ENCODE assay signal across 23 cellular contexts in genomic region chr21:42545317-42545716, GRCh38. TPM values are rescaled to one million over a fixed set of nuclear protein-coding genes. Genes with fewer than 3 reads are reported as not detected.
DNase-seq lines count a peak whose midpoint lies in the region; ATAC-seq, FAIRE-seq and TF ChIP-seq lines count a peak whose summit lies in the region.
"Had no signal": no experiment of that assay in that cellular context is flagged by ENCODE, and none has a peak within 500 bp of the region (broad histone marks: within the 10 kb centered on the region; RNA-seq: fewer than 3 reads in every experiment).

No MANE protein-coding gene starts in this region.

- H2AFZ ChIP-seq in K562 (ENCODE audit: low read depth, low read length), result peak overlapping the region; percentile 85

- H3K4me2 ChIP-seq in K562 (ENCODE audit: insufficient read depth, low read length), result peak overlapping the region; percentile 63
- H3K4me2 ChIP-seq: A549 had no signal

- CTCF ChIA-PET in K562 (lab: Yijun Ruan, JAX; ENCODE audit: low intra/inter-chr PET ratio), result no interaction called here
- CTCF ChIA-PET in activated CD4-positive, alpha-beta memory T cell treated with anti-CD3 and anti-CD28 coated beads for 36 hours (lab: Charles Lee), result no interaction called here

- H3K4me3 ChIP-seq in K562, result no peak overlapping the region
- H3K4me3 ChIP-seq: A549 had no signal

- peak overlapping the region; percentile 45 for H3K27ac Mint-ChIP-seq in activated naive CD8-positive, alpha-beta T cell treated with anti-CD3 and anti-CD28 coated beads, Interleukin-2, amount 10 ng/mL, durations not matched to agents 7 days and 5 days
- H3K27ac Mint-ChIP-seq in activated naive CD8-positive, alpha-beta T cell treated with anti-CD3 and anti-CD28 coated beads for 36 hours, result no peak overlapping the region
- H3K27ac Mint-ChIP-seq in activated CD4-positive, alpha-beta memory T cell treated with anti-CD3 and anti-CD28 coated beads for 36 hours, result no peak overlapping the region
- H3K27ac Mint-ChIP-seq: CD8-positive, alpha-beta T cell had no signal

- peaks cover 9% of the 10 kb centered on the region for H3K4me1 Mint-ChIP-seq in activated naive CD8-positive, alpha-beta T cell treated with anti-CD3 and anti-CD28 coated beads, Interleukin-2, amount 10 ng/mL, durations not matched to agents 7 days and 5 days
- H3K4me1 Mint-ChIP-seq in activated naive CD8-positive, alpha-beta T cell treated with anti-CD3 and anti-CD28 coated beads for 36 hours, result no peaks in the 10 kb centered on the region
- peaks cover 12% of the 10 kb centered on the region for H3K4me1 Mint-ChIP-seq in activated CD4-positive, alpha-beta memory T cell treated with anti-CD3 and anti-CD28 coated beads for 36 hours (ENCODE audit: low read depth)

- intact Hi-C loops in K562 (cut with micrococcal nuclease) (no loop called here), posterior vena cava (cut with DNase I) (no loop called here), left ventricle myocardium superior (cut with micrococcal nuclease) (no loop called here)
- intact Hi-C loops in activated CD4-positive, alpha-beta memory T cell treated with anti-CD3 and anti-CD28 coated beads for 36 hours (cut with micrococcal nuclease), result no loop called here

- no peaks in the 10 kb centered on the region for H3K9me3 ChIP-seq in K562 (replicated peaks; ENCODE audit: control insufficient read depth, insufficient read depth, low read depth, low read length)
- H3K9me3 ChIP-seq: A549 had no signal

- peak overlapping the region; percentile 44 to 57; a peak in 2 of 4 replicates for H3K9ac ChIP-seq in K562 (ENCODE audit: insufficient read depth in 1 of 2, low read depth in 2 of 2, low read length in 2 of 2)

- BruUV-seq in K562 (replicated peaks; lab: Mats Ljungman, UMichigan), result no TSS peak

- no peak overlapping the region for H3K4me3 Mint-ChIP-seq in activated naive CD8-positive, alpha-beta T cell treated with anti-CD3 and anti-CD28 coated beads, Interleukin-2, amount 10 ng/mL, durations not matched to agents 7 days and 5 days
- H3K4me3 Mint-ChIP-seq in activated naive CD8-positive, alpha-beta T cell treated with anti-CD3 and anti-CD28 coated beads for 36 hours, result no peak overlapping the region
- no peak overlapping the region for H3K4me3 Mint-ChIP-seq in activated CD4-positive, alpha-beta memory T cell treated with anti-CD3 and anti-CD28 coated beads for 36 hours
- H3K4me3 Mint-ChIP-seq: CD8-positive, alpha-beta T cell; H9 had no signal

- no peak for TF ChIP-seq RAD21 in K562 (CRISPR knock-in tag; conservative IDR thresholded peaks at IDR 0.05 in 1 of 2, IDR thresholded peaks at IDR 0.05 in 1 of 2)

- H3K27me3 ChIP-seq in K562 (ENCODE audit: control insufficient read depth in 2 of 2, insufficient read depth in 2 of 2, low read length in 2 of 2), result no peaks in the 10 kb centered on the region

- in situ Hi-C loops in K562 (cut with MboI), result no loop called here

- no peaks in the 10 kb centered on the region for H3K27me3 Mint-ChIP-seq in activated naive CD8-positive, alpha-beta T cell treated with anti-CD3 and anti-CD28 coated beads, Interleukin-2, amount 10 ng/mL, durations not matched to agents 7 days and 5 days
- H3K27me3 Mint-ChIP-seq in activated naive CD8-positive, alpha-beta T cell treated with anti-CD3 and anti-CD28 coated beads for 36 hours, result no peaks in the 10 kb centered on the region
- no peaks in the 10 kb centered on the region for H3K27me3 Mint-ChIP-seq in activated CD4-positive, alpha-beta memory T cell treated with anti-CD3 and anti-CD28 coated beads for 36 hours

- H3K79me2 ChIP-seq in K562 (ENCODE audit: control insufficient read depth, insufficient read depth, low read length), result no peaks in the 10 kb centered on the region

- WGBS in K562 (ENCODE audit: insufficient coverage, low coverage, missing lambda C conversion rate), result 67% methylated on average over 4 of the region's 4 CpGs

- ATAC-seq in activated naive CD8-positive, alpha-beta T cell treated with anti-CD3 and anti-CD28 coated beads, Interleukin-2, amount 10 ng/mL, durations not matched to agents 7 days and 5 days (ENCODE audit: low read depth), result peak; percentile 42
- ATAC-seq in K562 (no peak), left ventricle myocardium superior (no peak), GM18868 (IDR thresholded peaks at IDR 0.05; ENCODE audit: unreplicated experiment) (no peak)
- ATAC-seq: A549; CD8-positive, alpha-beta T cell; HepG2; PC-3 had no signal

- peaks cover 20% of the 10 kb centered on the region for H3K36me3 Mint-ChIP-seq in activated naive CD8-positive, alpha-beta T cell treated with anti-CD3 and anti-CD28 coated beads, Interleukin-2, amount 10 ng/mL, durations not matched to agents 7 days and 5 days
- H3K36me3 Mint-ChIP-seq in activated naive CD8-positive, alpha-beta T cell treated with anti-CD3 and anti-CD28 coated beads for 36 hours, result peaks cover 14% of the 10 kb centered on the region
- H3K36me3 Mint-ChIP-seq in activated CD4-positive, alpha-beta memory T cell treated with anti-CD3 and anti-CD28 coated beads for 36 hours, result peaks cover 53% of the 10 kb centered on the region

- H4K20me1 ChIP-seq in K562 (replicated peaks; ENCODE audit: control insufficient read depth, insufficient read depth, low read length), result no peaks in the 10 kb centered on the region

- H3K4me1 ChIP-seq in K562 (replicated peaks in 1 of 2; ENCODE audit: control insufficient read depth in 2 of 2, insufficient read depth in 2 of 2, low read length in 2 of 2), result peaks cover 49 to 64% of the 10 kb centered on the region in 2 experiments
- H3K4me1 ChIP-seq: A549 had no signal

- TF ChIP-seq POLR2A in K562 (conservative IDR thresholded peaks at IDR 0.05), result no peak

- H3K27ac ChIP-seq in K562 (ENCODE audit: extremely low read depth, low read depth, low read length), result peak overlapping the region; percentile 40; the same call in 2 of the 3 replicates
- H3K27ac ChIP-seq: A549 had no signal

- peak; percentile 57 for FAIRE-seq in K562 (lab: Jason Lieb, UNC)
- FAIRE-seq: A549, GM12892, GM18507, HepG2 had no signal

- H3K9me3 Mint-ChIP-seq in activated naive CD8-positive, alpha-beta T cell treated with anti-CD3 and anti-CD28 coated beads, Interleukin-2, amount 10 ng/mL, durations not matched to agents 7 days and 5 days, result no peaks in the 10 kb centered on the region
- H3K9me3 Mint-ChIP-seq in activated naive CD8-positive, alpha-beta T cell treated with anti-CD3 and anti-CD28 coated beads for 36 hours, result no peaks in the 10 kb centered on the region
- no peaks in the 10 kb centered on the region for H3K9me3 Mint-ChIP-seq in activated CD4-positive, alpha-beta memory T cell treated with anti-CD3 and anti-CD28 coated beads for 36 hours
- H3K9me3 Mint-ChIP-seq: CD8-positive, alpha-beta T cell; H9 had no signal

- peaks cover 2% of the 10 kb centered on the region for H3K9me1 ChIP-seq in K562 (ENCODE audit: control insufficient read depth, insufficient read depth, low read length)

- no peaks in the 10 kb centered on the region for H3K36me3 ChIP-seq in K562 (ENCODE audit: control insufficient read depth, insufficient read depth, low read length)

- TF ChIP-seq CTCF in K562 (IDR thresholded peaks at IDR 0.05 in 2 of 3, conservative IDR thresholded peaks at IDR 0.05 in 1 of 3; ENCODE audit: insufficient read depth in 2 of 3, low read depth in 1 of 3, low read length in 3 of 3), result no peak

- no peak for TF ChIP-seq EP300 in K562 (IDR thresholded peaks at IDR 0.05; ENCODE audit: low read length)

- DNase-seq in activated naive CD8-positive, alpha-beta T cell treated with anti-CD3 and anti-CD28 coated beads, Interleukin-2, amount 10 ng/mL, durations not matched to agents 7 days and 5 days, result no peak
- DNase-seq in activated naive CD8-positive, alpha-beta T cell treated with anti-CD3 and anti-CD28 coated beads for 36 hours, result no peak
- DNase-seq in K562 (ENCODE audit: extremely low read depth in 1 of 4, low spot score in 3 of 4) (peak in 3 of 4 experiments; percentile 24 to 39 (median 37)), posterior vena cava (ENCODE audit: low spot score) (peak; percentile 0), left ventricle myocardium superior (no peak)
- no peak for DNase-seq in activated CD4-positive, alpha-beta memory T cell treated with anti-CD3 and anti-CD28 coated beads for 36 hours
- DNase-seq: CD8-positive, alpha-beta T cell; DMS53; EL; H9; NCI-H1436; NCI-H2029; NCI-H2171; NCI-H526; PC-3; RPMI8226; SHP77 treated with DMSO at 0.1 percent for 48 hours had no signal

- POLR2A ChIA-PET in activated naive CD8-positive, alpha-beta T cell treated with anti-CD3 and anti-CD28 coated beads, Interleukin-2, amount 10 ng/mL, durations not matched to agents 7 days and 5 days (lab: Charles Lee), result interaction anchor here (0.9 kb wide), 1 partner anchor 18 kb away, joined by 3 read pairs; no protein-coding TSS in a partner anchor
- POLR2A ChIA-PET in K562 (lab: Yijun Ruan, JAX), result interaction anchor here (0.5 to 3.3 kb wide), 8 partner anchors 10 to 423 kb away, joined by 3 to 14 read pairs (median 3); no protein-coding TSS in a partner anchor
- POLR2A ChIA-PET in activated CD4-positive, alpha-beta memory T cell treated with anti-CD3 and anti-CD28 coated beads for 36 hours (lab: Charles Lee), result interaction anchor here (0.9 kb wide), 1 partner anchor 17 kb away, joined by 3 read pairs; no protein-coding TSS in a partner anchor

RNA-seq across cellular contexts. Expression of gene SLC37A1, which starts 31.7 kb away (rescaled TPM):
- total RNA-seq in activated naive CD8-positive, alpha-beta T cell treated with anti-CD3 and anti-CD28 coated beads, Interleukin-2, amount 10 ng/mL, durations not matched to agents 7 days and 5 days, result 10 to 100 TPM; 24.7 to 25.4 TPM
- 10 to 100 TPM; 15.7 to 17.5 TPM for total RNA-seq in activated naive CD8-positive, alpha-beta T cell treated with anti-CD3 and anti-CD28 coated beads for 36 hours
- total RNA-seq in K562 (2011; cell fraction: chromatin; rRNA removed; ENCODE audit: low replicate concordance), result 4.6 and 9.1 TPM in 2 replicates
- 5.5 and 5.9 TPM in 2 replicates for total RNA-seq in K562 (2011; cell fraction: nucleolus; rRNA removed)
- 5.6 and 6.5 TPM in 2 replicates for total RNA-seq in K562 (2011; cell fraction: nucleoplasm; rRNA removed)
- total RNA-seq in K562 (2014; rRNA removed), result 0.33 and 1.4 TPM in 2 replicates
- total RNA-seq in K562 (2014; rRNA removed; fragmentation: Illumina TruSeq; extraction: Trizol), result 0.10 and 0.15 TPM in 2 replicates
- total RNA-seq in K562 (2015; rRNA removed; fragmentation: Illumina TruSeq; extraction: Trizol), result 0.40 and 0.79 TPM in 2 replicates
- 0.40 and 0.60 TPM in 2 replicates for total RNA-seq in K562 (2021)
- polyA plus RNA-seq in K562 (2011; rRNA removed), result 3.4 and 4.5 TPM in 2 replicates
- polyA plus RNA-seq in K562 (2011; cell fraction: cytosol; rRNA removed), result 2.8 and 3.2 TPM in 2 replicates
- polyA plus RNA-seq in K562 (2011; cell fraction: nucleus; rRNA removed), result 10.8 and 11.2 TPM in 2 replicates
- polyA plus RNA-seq in K562 (2012), result 0.43 and 1.8 TPM in 2 replicates
- polyA plus RNA-seq in K562 (2014; fragmentation: Illumina TruSeq; extraction: Trizol), result 0.45 and 0.65 TPM in 2 replicates
- polyA plus RNA-seq in K562 (2014; fragmentation: Nextera tagmentation; extraction: Ambion mirVana), result under 1 TPM; 0.06 to 0.20 TPM
- polyA plus RNA-seq in K562 (2014; rRNA removed), result 0.09 and 0.24 TPM in 2 replicates
- polyA minus RNA-seq in K562 (2011; rRNA and poly(A)+ RNA removed), result 3.8 and 6.7 TPM in 2 replicates
- polyA minus RNA-seq in K562 (2011; cell fraction: cytosol; rRNA and poly(A)+ RNA removed), result 2.5 and 2.6 TPM in 2 replicates
- polyA minus RNA-seq in K562 (2011; cell fraction: nucleus; rRNA and poly(A)+ RNA removed), result 8.3 and 11.8 TPM in 2 replicates
- 1 to 10 TPM; 5.2 to 6.0 TPM for total RNA-seq in posterior vena cava
- total RNA-seq in activated CD4-positive, alpha-beta memory T cell treated with anti-CD3 and anti-CD28 coated beads for 36 hours, result 10 to 100 TPM; 21.1 to 21.2 TPM
- 4.0 TPM for total RNA-seq in left ventricle myocardium superior

RNA-seq across cellular contexts. Expression of gene RSPH1, which starts 49.3 kb away (rescaled TPM):
- total RNA-seq in activated naive CD8-positive, alpha-beta T cell treated with anti-CD3 and anti-CD28 coated beads, Interleukin-2, amount 10 ng/mL, durations not matched to agents 7 days and 5 days, result not detected
- total RNA-seq in activated naive CD8-positive, alpha-beta T cell treated with anti-CD3 and anti-CD28 coated beads for 36 hours, result under 1 TPM in 1 of 2 experiments, not detected in 1; 0.32 TPM
- total RNA-seq in K562 (2011; cell fraction: chromatin; rRNA removed; ENCODE audit: low replicate concordance), result 0.16 TPM in 1 of 2 replicates, not detected in the other
- total RNA-seq in K562 (2011; cell fraction: nucleolus; rRNA removed), result not detected in 2 replicates
- 0.15 TPM in 1 of 2 replicates, not detected in the other for total RNA-seq in K562 (2011; cell fraction: nucleoplasm; rRNA removed)
- total RNA-seq in K562 (2014; rRNA removed) (not detected in 2 replicates), K562 (2014; rRNA removed; fragmentation: Illumina TruSeq; extraction: Trizol) (not detected in 2 replicates), K562 (2015; rRNA removed; fragmentation: Illumina TruSeq; extraction: Trizol) (not detected in 2 replicates), K562 (2021) (not detected in 2 replicates), posterior vena cava (under 1 TPM in 1 of 2 donors, not detected in 1; 0.19 TPM), left ventricle myocardium superior (not detected)
- polyA plus RNA-seq in K562 (2011; rRNA removed) (0.17 TPM in 1 of 2 replicates, not detected in the other), K562 (2014; fragmentation: Illumina TruSeq; extraction: Trizol) (not detected in 2 replicates), K562 (2014; fragmentation: Nextera tagmentation; extraction: Ambion mirVana) (not detected), K562 (2014; rRNA removed) (not detected in 2 replicates)
- polyA plus RNA-seq in K562 (2011; cell fraction: cytosol; rRNA removed), result 0.01 TPM in 1 of 2 replicates, not detected in the other
- 0.07 TPM in 1 of 2 replicates, not detected in the other for polyA plus RNA-seq in K562 (2011; cell fraction: nucleus; rRNA removed)
- 0.18 TPM in 1 of 2 replicates, not detected in the other for polyA plus RNA-seq in K562 (2012)
- polyA minus RNA-seq in K562 (2011; rRNA and poly(A)+ RNA removed), result 0.07 TPM in 1 of 2 replicates, not detected in the other
- polyA minus RNA-seq in K562 (2011; cell fraction: cytosol; rRNA and poly(A)+ RNA removed), result not detected in 2 replicates
- polyA minus RNA-seq in K562 (2011; cell fraction: nucleus; rRNA and poly(A)+ RNA removed), result not detected in 2 replicates
- under 1 TPM; 0.38 to 0.53 TPM for total RNA-seq in activated CD4-positive, alpha-beta memory T cell treated with anti-CD3 and anti-CD28 coated beads for 36 hours
- total RNA-seq: HepG2, M059J had no signal
- polyA plus RNA-seq: HepG2 had no signal

Comparison
In these comparisons a context has a peak if more than half of its experiments do, and no peak if none do; other contexts are left out.
1. DNase-seq: peak in K562 (3 of 4) and posterior vena cava (single experiment); none in activated naive CD8-positive, alpha-beta T cell treated with anti-CD3 and anti-CD28 coated beads, Interleukin-2, amount 10 ng/mL, durations not matched to agents 7 days and 5 days (single experiment), activated naive CD8-positive, alpha-beta T cell treated with anti-CD3 and anti-CD28 coated beads for 36 hours (single experiment), activated CD4-positive, alpha-beta memory T cell treated with anti-CD3 and anti-CD28 coated beads for 36 hours (single experiment) and left ventricle myocardium superior (single experiment).